ENCODE assay signal across 9 cellular contexts in genomic region chr9:6827370-6827949, GRCh38.
DNase-seq lines count a peak whose midpoint lies in the region; ATAC-seq and TF ChIP-seq lines count a peak whose summit lies in the region.
"Had no signal": no experiment of that assay in that cellular context is flagged by ENCODE, and none has a peak within 500 bp of the region (broad histone marks: within the 10 kb centered on the region; RNA-seq: fewer than 3 reads in every experiment).

No MANE protein-coding gene starts in this region.

- no peak for TF ChIP-seq EP300 in SK-N-SH (IDR thresholded peaks at IDR 0.05; ENCODE audit: borderline replicate concordance in 1 of 2, low read depth in 1 of 2, low read length in 1 of 2)

- peaks cover 18 to 74% (median 38%) of the 10 kb centered on the region in 3 donors for H3K36me3 Mint-ChIP-seq in naive thymus-derived CD8-positive, alpha-beta T cell

- H3K9me3 ChIP-seq in SK-N-SH, result no peaks in the 10 kb centered on the region

- no peak overlapping the region for H2AFZ ChIP-seq in SK-N-SH (ENCODE audit: low read depth)

- peak; percentile 40 to 46 for ATAC-seq in naive thymus-derived CD8-positive, alpha-beta T cell
- no peak for ATAC-seq in GM18861 (IDR thresholded peaks at IDR 0.05; ENCODE audit: unreplicated experiment)

- H3K9ac ChIP-seq in SK-N-SH, result no peak overlapping the region

- TF ChIP-seq RAD21 in SK-N-SH (IDR thresholded peaks at IDR 0.05; ENCODE audit: low read length), result peak; percentile 90

- no peak overlapping the region for H3K4me3 ChIP-seq in LNCaP clone FGC (ENCODE audit: low read depth, low read length)
- no peak overlapping the region; a peak in 1 of 4 replicates for H3K4me3 ChIP-seq in SK-N-SH (ENCODE audit: low read depth in 2 of 2, low read length in 1 of 2)
- no peak overlapping the region for H3K4me3 ChIP-seq in dorsolateral prefrontal cortex

- no peaks in the 10 kb centered on the region for H3K27me3 Mint-ChIP-seq in naive thymus-derived CD8-positive, alpha-beta T cell
- H3K27me3 Mint-ChIP-seq: natural killer cell treated with Interleukin-12 subunit alpha and Interleukin-12 subunit beta and Interleukin-15 and Interleukin-18, amount 100 ng/mL, for 72 hours had no signal

- no peaks in the 10 kb centered on the region for H3F3A ChIP-seq in SK-N-SH (replicated peaks; ENCODE audit: insufficient read depth)

- TF ChIP-seq CTCF in GM10248 (IDR thresholded peaks at IDR 0.05; ENCODE audit: control extremely low read depth, extremely low read depth, low read depth, missing control alignments) (peak; percentile 54), LNCaP clone FGC (IDR thresholded peaks at IDR 0.05; ENCODE audit: control insufficient read depth, extremely low read depth, insufficient read depth) (peak; percentile 66), SK-N-SH (IDR thresholded peaks at IDR 0.05) (peak; percentile 79), dorsolateral prefrontal cortex (IDR thresholded peaks at IDR 0.05 in 54 of 56, conservative IDR thresholded peaks at IDR 0.05 in 2 of 56; ENCODE audit: low read depth in 1 of 56, partially characterized antibody in 56 of 56) (peak; percentile 36 to 81 (median 61))

- DNase-seq in AML-193 (lab: John Stamatoyannopoulos, UW) (peak; percentile 14 to 33), GM10248 (ENCODE audit: extremely low spot score) (peak; percentile 53), LNCaP clone FGC (ENCODE audit: low read depth) (peak; percentile 17), SK-N-SH (peak; percentile 67), dorsolateral prefrontal cortex (peak in 1 of 10 donors; percentile 57), islet precursor cell (no peak)
- peak in 7 of 10 donors; percentile 5 to 47 (median 37) for DNase-seq in naive thymus-derived CD8-positive, alpha-beta T cell

- H4K20me1 ChIP-seq in SK-N-SH (ENCODE audit: insufficient read depth), result no peaks in the 10 kb centered on the region

- intact Hi-C loops in dorsolateral prefrontal cortex (cut with DNase I), result no loop called here

- no peak overlapping the region for H3K4me3 Mint-ChIP-seq in naive thymus-derived CD8-positive, alpha-beta T cell
- H3K4me3 Mint-ChIP-seq: natural killer cell treated with Interleukin-12 subunit alpha and Interleukin-12 subunit beta and Interleukin-15 and Interleukin-18, amount 100 ng/mL, for 72 hours had no signal

- H3K4me1 Mint-ChIP-seq in naive thymus-derived CD8-positive, alpha-beta T cell, result peaks cover 5 to 23% (median 15%) of the 10 kb centered on the region in 4 donors

- WGBS in SK-N-SH (ENCODE audit: low lambda C conversion rate), result 37% methylated on average over 3 of the region's 3 CpGs

- no peaks in the 10 kb centered on the region for H3K9me2 ChIP-seq in SK-N-SH

- H3K36me3 ChIP-seq in SK-N-SH (replicated peaks in 1 of 2; ENCODE audit: control insufficient read depth in 1 of 2, insufficient read depth in 2 of 2, low read length in 1 of 2), result no peaks in the 10 kb centered on the region

- peaks cover 0 to 9% of the 10 kb centered on the region in 2 experiments; a peak in 2 of 4 replicates for H3K4me1 ChIP-seq in SK-N-SH (ENCODE audit: control insufficient read depth in 1 of 2, insufficient read depth in 2 of 2, low read depth in 1 of 2, low read length in 1 of 2)

- H3K79me2 ChIP-seq in SK-N-SH (ENCODE audit: insufficient read depth), result no peaks in the 10 kb centered on the region

- peaks cover 0 to 7% (median 0%) of the 10 kb centered on the region in 9 donors for H3K9me3 Mint-ChIP-seq in naive thymus-derived CD8-positive, alpha-beta T cell
- H3K9me3 Mint-ChIP-seq: natural killer cell treated with Interleukin-12 subunit alpha and Interleukin-12 subunit beta and Interleukin-15 and Interleukin-18, amount 100 ng/mL, for 72 hours had no signal

- H3K27ac ChIP-seq in SK-N-SH (ENCODE audit: low read depth in 2 of 2, low read length in 1 of 2) (no peak overlapping the region), dorsolateral prefrontal cortex (peak overlapping the region in 1 of 59 donors; percentile 51)

- CTCF ChIA-PET in GM10248 (lab: Yijun Ruan, JAX), result interaction anchor here (0.7 to 4.3 kb wide), 31 partner anchors 11 to 707 kb away, joined by 3 to 47 read pairs (median 3); no protein-coding TSS in a partner anchor
- CTCF ChIA-PET in SK-N-SH (lab: Yijun Ruan, JAX), result interaction anchor here (0.6 to 2.4 kb wide), 49 partner anchors 8 to 1265 kb away, joined by 3 to 27 read pairs (median 4); partner anchors contain the start of gene KDM4C

- H3K27me3 ChIP-seq in SK-N-SH (ENCODE audit: insufficient read depth), result no peaks in the 10 kb centered on the region
- no peaks in the 10 kb centered on the region for H3K27me3 ChIP-seq in dorsolateral prefrontal cortex

- POLR2A ChIA-PET in GM10248 (lab: Yijun Ruan, JAX), result no interaction called here
- POLR2A ChIA-PET in SK-N-SH (lab: Yijun Ruan, JAX), result interaction anchor here (0.6 kb wide), 1 partner anchor 137 kb away, joined by 5 read pairs; no protein-coding TSS in a partner anchor
- POLR2A ChIA-PET in naive thymus-derived CD8-positive, alpha-beta T cell (lab: Charles Lee), result interaction anchor here (1.6 kb wide), 1 partner anchor 70 kb away, joined by 8 read pairs; the partner anchor contains the start of gene KDM4C

- H3K4me2 ChIP-seq in SK-N-SH, result no peak overlapping the region

- peak overlapping the region in 7 of 10 donors; percentile 2 to 71 (median 53) for H3K27ac Mint-ChIP-seq in naive thymus-derived CD8-positive, alpha-beta T cell

TF ChIP-seq in SK-N-SH, 30 proteins besides CTCF, POLR2A, EP300 and RAD21:
- TF ChIP-seq MXI1 (IDR thresholded peaks at IDR 0.05; ENCODE audit: low read depth, low read length) (no peak), FOSL2 (IDR thresholded peaks at IDR 0.05; ENCODE audit: borderline replicate concordance, low read depth) (no peak), SMC3 (IDR thresholded peaks at IDR 0.05; ENCODE audit: low read depth, low read length) (peak; percentile 52), RCOR1 (IDR thresholded peaks at IDR 0.05; ENCODE audit: low read length) (peak; percentile 23; the same call in 1 of the 2 replicates)
